Comparison of ENCODE assay signal across 9 cellular contexts in genomic region chr16:88924834-88925539, GRCh38. TPM values are rescaled to one million over a fixed set of nuclear protein-coding genes. Genes with fewer than 3 reads are reported as not detected.
A peak's percentile ranks its signal among the peaks of the same experiment; 100 is the strongest.
DNase-seq lines count a peak whose midpoint lies in the region; ATAC-seq, FAIRE-seq and TF ChIP-seq lines count a peak whose summit lies in the region.
"Had no signal": no experiment of that assay in that cellular context is flagged by ENCODE, and none has a peak within 500 bp of the region (broad histone marks: within the 10 kb centered on the region; RNA-seq: fewer than 3 reads in every experiment).

No MANE protein-coding gene starts in this region.

- no peak overlapping the region for H3K4me2 ChIP-seq in hepatocyte

- ATAC-seq in HG02884 (IDR thresholded peaks at IDR 0.05; ENCODE audit: unreplicated experiment) (no peak), HG03045 (IDR thresholded peaks at IDR 0.05; ENCODE audit: unreplicated experiment) (no peak)

- H3K27ac ChIP-seq in hepatocyte = no peak overlapping the region

- no peaks in the 10 kb centered on the region for H3K9me2 ChIP-seq in hepatocyte (replicated peaks; ENCODE audit: insufficient read depth)

- H4K20me1 ChIP-seq in hepatocyte (ENCODE audit: insufficient read depth, poor library complexity, severe bottlenecking) = no peaks in the 10 kb centered on the region

- H2AFZ ChIP-seq in hepatocyte = no peak overlapping the region

- no peaks in the 10 kb centered on the region for H3K9me3 ChIP-seq in hepatocyte (ENCODE audit: low read depth)

- 72% methylated on average over 26 of the region's 30 CpGs for WGBS in hepatocyte (ENCODE audit: low lambda C conversion rate, missing lambda C conversion rate)

- no peak overlapping the region for H3K4me3 ChIP-seq in GM12875 (ENCODE audit: low read depth, low read length)
- H3K4me3 ChIP-seq in hepatocyte = no peak overlapping the region

- DNase-seq in AG08395 (ENCODE audit: low spot score) = peak; percentile 94
- DNase-seq in NCI-H1092 (lab: John Stamatoyannopoulos, UW) = peak; percentile 68
- DNase-seq in activated T-cell treated with anti-CD3 and anti-CD28 coated beads, Interleukin-2, amount 50 U/mL, for 48 hours = peak; percentile 38 to 64
- DNase-seq in hepatocyte (ENCODE audit: low spot score) = peak; percentile 76
- DNase-seq in urothelium cell line (ENCODE audit: low spot score) = peak; percentile 96

- peaks cover 22% of the 10 kb centered on the region for H3K4me1 ChIP-seq in hepatocyte (ENCODE audit: insufficient read depth)

- H3K27me3 ChIP-seq in hepatocyte = no peaks in the 10 kb centered on the region

- H3K79me2 ChIP-seq in hepatocyte = no peaks in the 10 kb centered on the region

- no peaks in the 10 kb centered on the region for H3K36me3 ChIP-seq in hepatocyte (replicated peaks; ENCODE audit: insufficient read depth, low read depth)

- TF ChIP-seq CTCF in GM12875 (IDR thresholded peaks at IDR 0.05; ENCODE audit: borderline replicate concordance, insufficient read depth, low read depth, low read length) (peak; percentile 48; the same call in 1 of the 2 replicates), hepatocyte (IDR thresholded peaks at IDR 0.05; ENCODE audit: poor library complexity) (peak; percentile 31)

- peak; percentile 61 for FAIRE-seq in urothelium cell line (lab: Jason Lieb, UNC)
- FAIRE-seq: endometrium had no signal

RNA-seq across cellular contexts. Expression of gene CBFA2T3, which starts 52.0 kb away (rescaled TPM):
- 0.07 TPM in 1 of 2 replicates, not detected in the other for total RNA-seq in hepatocyte
- polyA plus RNA-seq in hepatocyte = 1.1 and 1.5 TPM in 2 replicates

RNA-seq across cellular contexts. Expression of gene PABPN1L, which starts 58.5 kb away (rescaled TPM):
- not detected in 2 replicates for total RNA-seq in hepatocyte
- not detected in 2 replicates for polyA plus RNA-seq in hepatocyte
